1 cellular context compared by ENCODE assay signal in genomic region chr1:147197352-147197751, GRCh38. TPM values are rescaled to one million over a fixed set of nuclear protein-coding genes. Genes with fewer than 3 reads are reported as not detected.
"Had no signal": no experiment of that assay in that cellular context is flagged by ENCODE, and none has a peak within 500 bp of the region (broad histone marks: within the 10 kb centered on the region; RNA-seq: fewer than 3 reads in every experiment).

No MANE protein-coding gene starts in this region.

RNA-seq across cellular contexts. Expression of gene FMO5, which starts 27.8 kb away (rescaled TPM):
- total RNA-seq: activated T-helper 1 cell treated with anti-CD3 and anti-CD28 coated beads, Interleukin-12 subunit alpha, Interleukin-12 subunit beta, Interleukin-2, Interleukin-4 antibody, amounts not matched to agents 30 ng/mL and 10 ng/mL and 1 ng/mL, durations not matched to agents 14 hours and 24 hours and 36 hours had no signal
